19 cellular contexts compared by ENCODE assay signal in the genomic region with DNA sequence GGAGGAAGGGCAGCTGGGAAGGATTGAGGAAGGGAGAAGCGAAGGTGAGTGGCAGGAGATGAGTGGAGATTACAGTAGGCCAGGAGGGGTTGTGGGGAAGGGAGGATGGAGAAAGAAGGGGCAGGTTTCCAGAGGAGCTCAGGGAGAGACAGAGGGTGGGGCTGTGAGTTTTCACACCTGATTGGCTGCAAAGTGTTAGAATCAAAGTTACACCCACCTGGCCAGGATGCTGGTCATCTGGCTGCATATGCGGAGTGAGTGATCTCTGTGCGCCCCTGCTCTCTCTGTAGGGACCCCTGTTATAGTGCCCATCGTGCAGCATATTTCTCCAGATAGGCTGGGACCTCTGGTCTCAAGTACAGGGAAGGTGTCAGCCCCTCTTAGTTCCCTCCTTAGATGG. TPM values are rescaled to one million over a fixed set of nuclear protein-coding genes. Genes with fewer than 3 reads are reported as not detected.
DNase-seq lines count a peak whose midpoint lies in the region; ATAC-seq and TF ChIP-seq lines count a peak whose summit lies in the region.
"Had no signal": no experiment of that assay in that cellular context is flagged by ENCODE, and none has a peak within 500 bp of the region (broad histone marks: within the 10 kb centered on the region; RNA-seq: fewer than 3 reads in every experiment).

No MANE protein-coding gene starts in this region.

- no peak overlapping the region for H3K27ac ChIP-seq in GM23338 (ENCODE audit: low read depth)
- no peak overlapping the region for H3K27ac ChIP-seq in SK-N-SH (ENCODE audit: low read depth in 2 of 2, low read length in 1 of 2)
- H3K27ac ChIP-seq: GM23248 had no signal

- DNase-seq in GM23338 (ENCODE audit: low spot score) (peak; percentile 38), left lobe of liver (ENCODE audit: low spot score) (peak; percentile 35), SHP77 (lab: John Stamatoyannopoulos, UW) (no peak), SK-N-SH (no peak)
- no peak for DNase-seq in stimulated activated effector memory CD8-positive, alpha-beta T cell treated with anti-CD3 and anti-CD28 coated beads, Interleukin-12 subunit alpha, Interleukin-12 subunit beta, amount 100 ng/mL, for 72 hours (ENCODE audit: low spot score in 2 of 2)
- DNase-seq: ACHN; CD4-positive, CD25-positive, alpha-beta regulatory T cell; DMS79; GM23248; HFFc6; IMR-90; Kasumi-1; MM.1S; NCI-H1092 treated with DMSO at 0.1 percent for 48 hours; NCI-H345; NCI-H526; RPMI8226 had no signal

- no peaks in the 10 kb centered on the region for H4K20me1 ChIP-seq in GM23338 (replicated peaks; ENCODE audit: insufficient read depth)
- no peaks in the 10 kb centered on the region for H4K20me1 ChIP-seq in SK-N-SH (ENCODE audit: insufficient read depth)

- H3K4me2 ChIP-seq in GM23338 (no peak overlapping the region), SK-N-SH (no peak overlapping the region)

- no peaks in the 10 kb centered on the region for H3K4me1 ChIP-seq in GM23338 (ENCODE audit: insufficient read depth)
- H3K4me1 ChIP-seq in SK-N-SH (ENCODE audit: control insufficient read depth in 1 of 2, insufficient read depth in 2 of 2, low read depth in 1 of 2, low read length in 1 of 2): peaks cover 0 to 11% of the 10 kb centered on the region in 2 experiments; a peak in 1 of 4 replicates

- H3F3A ChIP-seq in GM23338 (replicated peaks; ENCODE audit: low read depth) (no peaks in the 10 kb centered on the region), SK-N-SH (replicated peaks; ENCODE audit: insufficient read depth) (no peaks in the 10 kb centered on the region)

- peaks cover 9% of the 10 kb centered on the region for H3K36me3 Mint-ChIP-seq in GM23338 (ENCODE audit: low read depth)
- peaks cover 10% of the 10 kb centered on the region for H3K36me3 Mint-ChIP-seq in activated T-helper 17 cell treated with anti-CD3 and anti-CD28 coated beads, Interleukin-2, amount 50 U/mL, for 72 hours (ENCODE audit: low read depth)
- peaks cover 32% of the 10 kb centered on the region for H3K36me3 Mint-ChIP-seq in stimulated activated effector memory CD8-positive, alpha-beta T cell treated with anti-CD3 and anti-CD28 coated beads, Interleukin-12 subunit alpha, Interleukin-12 subunit beta, amount 100 ng/mL, for 72 hours

- TF ChIP-seq EP300 in SK-N-SH (IDR thresholded peaks at IDR 0.05; ENCODE audit: borderline replicate concordance in 1 of 2, low read depth in 1 of 2, low read length in 1 of 2): no peak

- ATAC-seq in GM23338 (peak; percentile 85), left lobe of liver (no peak), GM18870 (IDR thresholded peaks at IDR 0.05; ENCODE audit: unreplicated experiment) (no peak)
- ATAC-seq in activated T-helper 17 cell treated with anti-CD3 and anti-CD28 coated beads, Interleukin-2, amount 50 U/mL, for 72 hours (replicated peaks): no peak
- no peak for ATAC-seq in stimulated activated effector memory CD8-positive, alpha-beta T cell treated with anti-CD3 and anti-CD28 coated beads, Interleukin-12 subunit alpha, Interleukin-12 subunit beta, amount 100 ng/mL, for 72 hours

- H3K4me1 Mint-ChIP-seq in GM23338: peaks cover 14% of the 10 kb centered on the region; the same call in 2 of the 3 replicates
- peaks cover 55% of the 10 kb centered on the region for H3K4me1 Mint-ChIP-seq in activated T-helper 17 cell treated with anti-CD3 and anti-CD28 coated beads, Interleukin-2, amount 50 U/mL, for 72 hours
- H3K4me1 Mint-ChIP-seq in stimulated activated effector memory CD8-positive, alpha-beta T cell treated with anti-CD3 and anti-CD28 coated beads, Interleukin-12 subunit alpha, Interleukin-12 subunit beta, amount 100 ng/mL, for 72 hours: peaks cover 52% of the 10 kb centered on the region

- H3K36me3 ChIP-seq in GM23338 (ENCODE audit: insufficient read depth) (no peaks in the 10 kb centered on the region), SK-N-SH (replicated peaks in 1 of 2; ENCODE audit: control insufficient read depth in 1 of 2, insufficient read depth in 2 of 2, low read length in 1 of 2) (no peaks in the 10 kb centered on the region)

- POLR2A ChIA-PET in SK-N-SH (lab: Yijun Ruan, JAX): no interaction called here

- no peak overlapping the region for H3K9ac ChIP-seq in SK-N-SH
- H3K9ac ChIP-seq: GM23248 had no signal

- no peak overlapping the region for H3K27ac Mint-ChIP-seq in GM23338
- H3K27ac Mint-ChIP-seq in activated T-helper 17 cell treated with anti-CD3 and anti-CD28 coated beads, Interleukin-2, amount 50 U/mL, for 72 hours: peak overlapping the region; percentile 43
- peak overlapping the region; percentile 21 for H3K27ac Mint-ChIP-seq in stimulated activated effector memory CD8-positive, alpha-beta T cell treated with anti-CD3 and anti-CD28 coated beads, Interleukin-12 subunit alpha, Interleukin-12 subunit beta, amount 100 ng/mL, for 72 hours
- H3K27ac Mint-ChIP-seq: HFFc6 had no signal

- H3K4me3 ChIP-seq in GM23338 (no peak overlapping the region), SK-N-SH (ENCODE audit: low read depth in 2 of 2, low read length in 1 of 2) (no peak overlapping the region)
- H3K4me3 ChIP-seq: GM23248 had no signal

- H2AFZ ChIP-seq in GM23338 (no peak overlapping the region), SK-N-SH (ENCODE audit: low read depth) (no peak overlapping the region)
- H2AFZ ChIP-seq: GM23248 had no signal

- CTCF ChIA-PET in SK-N-SH (lab: Yijun Ruan, JAX): interaction anchor here (1.0 to 1.1 kb wide), 2 partner anchors 14 to 67 kb away, joined by 3 to 4 read pairs; a partner anchor contains a TSS

- H3K9me2 ChIP-seq in GM23338 (ENCODE audit: insufficient read depth) (0 out of 2 replicates have a peak, but pooled peaks cover 3% of the 10 kb centered on the region), SK-N-SH (no peaks in the 10 kb centered on the region)

- no peaks in the 10 kb centered on the region for H3K9me3 ChIP-seq in SK-N-SH

- 94% methylated on average over 4 of the region's 4 CpGs for WGBS in SK-N-SH (ENCODE audit: low lambda C conversion rate)

- TF ChIP-seq RAD21 in SK-N-SH (IDR thresholded peaks at IDR 0.05; ENCODE audit: low read length): no peak

- H3K4me3 Mint-ChIP-seq in GM23338: no peak overlapping the region
- no peak overlapping the region for H3K4me3 Mint-ChIP-seq in activated T-helper 17 cell treated with anti-CD3 and anti-CD28 coated beads, Interleukin-2, amount 50 U/mL, for 72 hours
- H3K4me3 Mint-ChIP-seq in stimulated activated effector memory CD8-positive, alpha-beta T cell treated with anti-CD3 and anti-CD28 coated beads, Interleukin-12 subunit alpha, Interleukin-12 subunit beta, amount 100 ng/mL, for 72 hours: no peak overlapping the region
- H3K4me3 Mint-ChIP-seq: CD4-positive, CD25-positive, alpha-beta regulatory T cell; HFFc6 had no signal

- H3K9me3 Mint-ChIP-seq in GM23338: peaks cover 9% of the 10 kb centered on the region; the same call in 2 of the 3 replicates
- peaks cover 5% of the 10 kb centered on the region for H3K9me3 Mint-ChIP-seq in activated T-helper 17 cell treated with anti-CD3 and anti-CD28 coated beads, Interleukin-2, amount 50 U/mL, for 72 hours
- H3K9me3 Mint-ChIP-seq in stimulated activated effector memory CD8-positive, alpha-beta T cell treated with anti-CD3 and anti-CD28 coated beads, Interleukin-12 subunit alpha, Interleukin-12 subunit beta, amount 100 ng/mL, for 72 hours: no peaks in the 10 kb centered on the region

- H3K27me3 ChIP-seq in GM23338 (ENCODE audit: insufficient read depth) (no peaks in the 10 kb centered on the region), SK-N-SH (ENCODE audit: insufficient read depth) (no peaks in the 10 kb centered on the region)

- peaks cover 2% of the 10 kb centered on the region for H3K27me3 Mint-ChIP-seq in GM23338 (ENCODE audit: insufficient read depth, low read depth, poor library complexity)
- no peaks in the 10 kb centered on the region for H3K27me3 Mint-ChIP-seq in activated T-helper 17 cell treated with anti-CD3 and anti-CD28 coated beads, Interleukin-2, amount 50 U/mL, for 72 hours
- H3K27me3 Mint-ChIP-seq: CD4-positive, CD25-positive, alpha-beta regulatory T cell had no signal

- no peaks in the 10 kb centered on the region for H3K79me2 ChIP-seq in GM23338 (replicated peaks; ENCODE audit: insufficient read depth)
- no peaks in the 10 kb centered on the region for H3K79me2 ChIP-seq in SK-N-SH (ENCODE audit: insufficient read depth)

- TF ChIP-seq CTCF in GM23338 (conservative IDR thresholded peaks at IDR 0.05; ENCODE audit: low read depth in 2 of 2): no peak
- no peak for TF ChIP-seq CTCF in SK-N-SH (IDR thresholded peaks at IDR 0.05)

TF ChIP-seq in GM23338, 12 proteins besides CTCF, POLR2A, EP300 and RAD21 (continues in another document):
- no peak for TF ChIP-seq CREB1 (CRISPR knock-in tag; IDR thresholded peaks at IDR 0.05; ENCODE audit: low read depth)
- TF ChIP-seq ZNF331 (CRISPR knock-in tag; IDR thresholded peaks at IDR 0.05; ENCODE audit: low read depth): no peak
- TF ChIP-seq, protein P1, sequence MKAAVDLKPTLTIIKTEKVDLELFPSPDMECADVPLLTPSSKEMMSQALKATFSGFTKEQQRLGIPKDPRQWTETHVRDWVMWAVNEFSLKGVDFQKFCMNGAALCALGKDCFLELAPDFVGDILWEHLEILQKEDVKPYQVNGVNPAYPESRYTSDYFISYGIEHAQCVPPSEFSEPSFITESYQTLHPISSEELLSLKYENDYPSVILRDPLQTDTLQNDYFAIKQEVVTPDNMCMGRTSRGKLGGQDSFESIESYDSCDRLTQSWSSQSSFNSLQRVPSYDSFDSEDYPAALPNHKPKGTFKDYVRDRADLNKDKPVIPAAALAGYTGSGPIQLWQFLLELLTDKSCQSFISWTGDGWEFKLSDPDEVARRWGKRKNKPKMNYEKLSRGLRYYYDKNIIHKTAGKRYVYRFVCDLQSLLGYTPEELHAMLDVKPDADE (IDR thresholded peaks at IDR 0.05): no peak

TF ChIP-seq in SK-N-SH, 30 proteins besides CTCF, POLR2A, EP300 and RAD21 (continues in another document):
- no peak for TF ChIP-seq TAF1 (IDR thresholded peaks at IDR 0.05; ENCODE audit: borderline replicate concordance, low read depth, low read length)

RNA-seq across cellular contexts. Expression of a gene that starts 18.3 kb away (rescaled TPM):
- 1.8 and 2.1 TPM in 2 replicates for total RNA-seq in GM23338 (2014; rRNA removed; shearing (Covaris generic))
- polyA plus RNA-seq in GM23338 (2016; fragmentation: Nextera tagmentation; extraction: Ambion mirVana): 1.6 and 1.7 TPM in 2 replicates
- total RNA-seq in activated T-helper 17 cell treated with anti-CD3 and anti-CD28 coated beads, Interleukin-2, amount 50 U/mL, for 72 hours: 100 to 1,000 TPM in 1 of 2 donors, 10 to 100 TPM in 1; 30.6 to 179 TPM
- total RNA-seq in left lobe of liver: 1.4 TPM
- polyA plus RNA-seq in SK-N-SH (2012; rRNA removed): 1.7 and 2.1 TPM in 2 replicates
- polyA plus RNA-seq in SK-N-SH (2012; cell fraction: cytosol; rRNA removed): 1.1 and 1.6 TPM in 2 replicates
- polyA plus RNA-seq in SK-N-SH (2012; cell fraction: nucleus; rRNA removed): 4.1 and 4.6 TPM in 2 replicates

Comparison
In these comparisons a context has a peak if more than half of its experiments do, and no peak if none do; other contexts are left out.
1. DNase-seq: peak in GM23338 (single experiment) and left lobe of liver (single experiment); none in stimulated activated effector memory CD8-positive, alpha-beta T cell treated with anti-CD3 and anti-CD28 coated beads, Interleukin-12 subunit alpha, Interleukin-12 subunit beta, amount 100 ng/mL, for 72 hours (0 of 2), SHP77 (0 of 2) and SK-N-SH (single experiment).
2. RNA of a gene that starts 18.3 kb away (total RNA-seq): 30.6 to 179 TPM in activated T-helper 17 cell treated with anti-CD3 and anti-CD28 coated beads, Interleukin-2, amount 50 U/mL, for 72 hours; 1.8 to 2.1 TPM in GM23338 and 1.4 TPM in left lobe of liver (single experiment); every median in the first group is over 10 times any median in the second.